In genomic region chr6:106979435-106979884, GRCh38 we compare ENCODE assay signal across 8 cellular contexts. TPM values are rescaled to one million over a fixed set of nuclear protein-coding genes. Genes with fewer than 3 reads are reported as not detected.
DNase-seq lines count a peak whose midpoint lies in the region; ATAC-seq lines count a peak whose summit lies in the region.

No MANE protein-coding gene starts in this region.

- DNase-seq in D341Med (ENCODE audit: low spot score) (peak; percentile 83), NCI-H226 (peak; percentile 66), cerebellum (ENCODE audit: low spot score) (peak; percentile 56), left kidney (ENCODE audit: low read depth, low spot score) (peak; percentile 96)
- DNase-seq in activated CD4-positive, alpha-beta T cell treated with anti-CD3 and anti-CD28 coated beads for 24 hours (ENCODE audit: low read depth in 2 of 2): peak; percentile 72 to 76
- peak; percentile 81 to 82 for DNase-seq in stimulated activated CD4-positive, alpha-beta T cell treated with anti-CD3 and anti-CD28 coated beads, Interleukin-2, amount 100 ng/mL, for 48 hours

- ATAC-seq in HG02938 (IDR thresholded peaks at IDR 0.05; ENCODE audit: unreplicated experiment) (peak; percentile 61), GM21447 (IDR thresholded peaks at IDR 0.05; ENCODE audit: unreplicated experiment) (no peak)

RNA-seq across cellular contexts. Expression of gene CD24, which starts 4.9 kb away (rescaled TPM):
- total RNA-seq in cerebellum: 430 TPM

RNA-seq across cellular contexts. Expression of gene MTRES1, which starts 48.5 kb away (rescaled TPM):
- 15.0 TPM for total RNA-seq in cerebellum
